ENCODE assay signal across 21 cellular contexts in genomic region chr15:44029003-44029402, GRCh38.
DNase-seq lines count a peak whose midpoint lies in the region; FAIRE-seq and TF ChIP-seq lines count a peak whose summit lies in the region.
"Had no signal": no experiment of that assay in that cellular context is flagged by ENCODE, and none has a peak within 500 bp of the region (broad histone marks: within the 10 kb centered on the region; RNA-seq: fewer than 3 reads in every experiment).

No MANE protein-coding gene starts in this region.

- H3K36me3 ChIP-seq in ACC112 (ENCODE audit: insufficient read depth, low read length) (no peaks in the 10 kb centered on the region), endothelial cell of umbilical vein (ENCODE audit: control insufficient read depth in 2 of 2, extremely low read depth in 1 of 2, insufficient read depth in 2 of 2, low read length in 2 of 2) (no peaks in the 10 kb centered on the region)
- H3K36me3 ChIP-seq: esophagus muscularis mucosa, gastroesophageal sphincter had no signal

- no peaks in the 10 kb centered on the region for H3K9me1 ChIP-seq in endothelial cell of umbilical vein (replicated peaks; ENCODE audit: control insufficient read depth, extremely low read depth, insufficient read depth, low read length)

- H3K4me2 ChIP-seq in endothelial cell of umbilical vein (ENCODE audit: insufficient read depth, low read length), result peak overlapping the region; percentile 26

- H3K27ac ChIP-seq in ACC112 (ENCODE audit: low read depth, low read length), result peak overlapping the region; percentile 50
- H3K27ac ChIP-seq in endothelial cell of umbilical vein (ENCODE audit: insufficient read depth, low read depth, low read length), result peak overlapping the region; percentile 59
- H3K27ac ChIP-seq: esophagus muscularis mucosa, gastroesophageal sphincter had no signal

- no peaks in the 10 kb centered on the region for H4K20me1 ChIP-seq in endothelial cell of umbilical vein (replicated peaks; ENCODE audit: control insufficient read depth, extremely low read depth, insufficient read depth, low read length)

- H2AFZ ChIP-seq in ACC112 (ENCODE audit: low read length, unreplicated experiment) (peak overlapping the region; percentile 10), endothelial cell of umbilical vein (ENCODE audit: low read depth, low read length) (no peak overlapping the region)

- FAIRE-seq in endothelial cell of umbilical vein (lab: Jason Lieb, UNC), result peak; percentile 64
- FAIRE-seq: H1, islet of Langerhans had no signal

- H3K4me3 ChIP-seq in ACC112 (ENCODE audit: low read depth, low read length) (no peak overlapping the region), endothelial cell of umbilical vein (replicated peaks in 1 of 3; ENCODE audit: insufficient read depth in 1 of 3, low read depth in 1 of 3, low read length in 3 of 3) (no peak overlapping the region)
- H3K4me3 ChIP-seq: esophagus muscularis mucosa, gastroesophageal sphincter, smooth muscle cell had no signal

- no peak for TF ChIP-seq POLR2A in endothelial cell of umbilical vein (IDR thresholded peaks at IDR 0.05; ENCODE audit: low read depth, low read length)

- H3K27me3 ChIP-seq in ACC112 (ENCODE audit: insufficient read depth, low read length) (no peaks in the 10 kb centered on the region), endothelial cell of umbilical vein (ENCODE audit: control insufficient read depth in 2 of 2, insufficient read depth in 2 of 2, low read length in 2 of 2) (no peaks in the 10 kb centered on the region)
- H3K27me3 ChIP-seq: esophagus muscularis mucosa had no signal

- dilution Hi-C loops in endothelial cell of umbilical vein (cut with MboI; ENCODE audit: extremely low pct_ligation_motif_present, low sequenced_read_pairs), result no loop called here

- no peaks in the 10 kb centered on the region for H3K9me3 ChIP-seq in endothelial cell of umbilical vein (replicated peaks; ENCODE audit: control insufficient read depth, insufficient read depth, low read length)
- H3K9me3 ChIP-seq: esophagus muscularis mucosa, gastroesophageal sphincter had no signal

- peak; percentile 5 for DNase-seq in COLO668 (lab: John Stamatoyannopoulos, UW; ENCODE audit: unreplicated experiment)
- DNase-seq in NCI-H345 treated with DMSO at 0.1 percent for 48 hours (lab: John Stamatoyannopoulos, UW; ENCODE audit: unreplicated experiment), result peak; percentile 4
- DNase-seq in endothelial cell of umbilical vein (ENCODE audit: low read depth, low spot score), result peak; percentile 73
- no peak for DNase-seq in MV-4-11 (lab: John Stamatoyannopoulos, UW)
- DNase-seq in 8988T, result no peak
- DNase-seq in NOMO-1 treated with DMSO at 0.1 percent for 48 hours (lab: John Stamatoyannopoulos, UW; ENCODE audit: unreplicated experiment), result no peak
- DNase-seq: activated B cell treated with CpG ODN at 0.5 μM for 24 hours; activated CD4-positive, alpha-beta T cell treated with anti-CD3 and anti-CD28 coated beads, Interleukin-2, amount 50 U/mL, for 48 hours; activated CD8-positive, alpha-beta memory T cell treated with anti-CD3 and anti-CD28 coated beads, Interleukin-2, amount 50 U/mL, for 48 hours; activated naive CD8-positive, alpha-beta T cell treated with anti-CD3 and anti-CD28 coated beads, Interleukin-2, amount 10 ng/mL, durations not matched to agents 7 days and 5 days; effector memory CD4-positive, alpha-beta T cell; NCI-H1436 treated with DMSO at 0.1 percent for 48 hours; stimulated activated CD4-positive, alpha-beta T cell treated with anti-CD3 and anti-CD28 coated beads, Interleukin-2, amount 100 ng/mL, for 48 hours; stimulated activated naive CD4-positive, alpha-beta T cell; T1000 had no signal

- CTCF ChIA-PET in endothelial cell of umbilical vein (lab: Charles Lee), result interaction anchor here (0.6 to 2.5 kb wide), 8 partner anchors 19 to 193 kb away, joined by 3 to 11 read pairs (median 4); no protein-coding TSS in a partner anchor

- peak overlapping the region; percentile 25 for H3K9ac ChIP-seq in endothelial cell of umbilical vein (replicated peaks; ENCODE audit: extremely low read depth, insufficient read depth, low read length)

- no peaks in the 10 kb centered on the region for H3K79me2 ChIP-seq in ACC112 (ENCODE audit: control insufficient read depth, insufficient read depth, low read length, unreplicated experiment)
- H3K79me2 ChIP-seq in endothelial cell of umbilical vein (ENCODE audit: control insufficient read depth, insufficient read depth, low read length), result peaks cover 4% of the 10 kb centered on the region

- POLR2A ChIA-PET in endothelial cell of umbilical vein (lab: Charles Lee), result interaction anchor here (0.7 kb wide), 1 partner anchor 19 kb away, joined by 3 read pairs; no protein-coding TSS in a partner anchor

- intact Hi-C loops in endothelial cell of umbilical vein (cut with micrococcal nuclease), result loop anchor here (2.0 kb wide), 1 partner anchor 38 kb away; no protein-coding TSS in a partner anchor

- peaks cover 42% of the 10 kb centered on the region for H3K4me1 ChIP-seq in ACC112 (ENCODE audit: control insufficient read depth, insufficient read depth, low read length, unreplicated experiment)
- H3K4me1 ChIP-seq in endothelial cell of umbilical vein (ENCODE audit: control insufficient read depth, extremely low read depth, insufficient read depth, low read length), result peaks cover 55% of the 10 kb centered on the region
- H3K4me1 ChIP-seq: esophagus muscularis mucosa, gastroesophageal sphincter had no signal

- TF ChIP-seq CTCF in endothelial cell of umbilical vein (IDR thresholded peaks at IDR 0.05; ENCODE audit: extremely low read depth in 1 of 2, insufficient read depth in 1 of 2, low read depth in 1 of 2, low read length in 2 of 2), result no peak

- no TSS peak for BruUV-seq in endothelial cell of umbilical vein (replicated peaks; lab: Mats Ljungman, UMichigan)

TF ChIP-seq in endothelial cell of umbilical vein, 7 proteins besides CTCF, POLR2A, EP300 and RAD21:
- TF ChIP-seq EZH2 (IDR thresholded peaks at IDR 0.05; ENCODE audit: borderline replicate concordance, low read depth, low read length, severe bottlenecking), result no peak
- TF ChIP-seq MYC (IDR thresholded peaks at IDR 0.05; ENCODE audit: low read depth, low read length), result no peak
- no peak for TF ChIP-seq JUN (IDR thresholded peaks at IDR 0.05; ENCODE audit: borderline replicate concordance, insufficient read depth, insufficient read length, low read depth)
- no peak for TF ChIP-seq POLR2AphosphoS5 (IDR thresholded peaks at IDR 0.05; ENCODE audit: insufficient read depth, low read depth, low read length)
- no peak for TF ChIP-seq GATA2 (IDR thresholded peaks at IDR 0.05; ENCODE audit: insufficient read depth, insufficient read length, low read depth, low read length)
- TF ChIP-seq FOS (IDR thresholded peaks at IDR 0.05; ENCODE audit: borderline replicate concordance, insufficient read depth, low read length), result no peak
- TF ChIP-seq MAX (IDR thresholded peaks at IDR 0.05; ENCODE audit: insufficient read depth, insufficient read length), result no peak

Comparison
In these comparisons a context has a peak if more than half of its experiments do, and no peak if none do; other contexts are left out.
1. DNase-seq: peak in COLO668 (single experiment), NCI-H345 treated with DMSO at 0.1 percent for 48 hours (single experiment) and endothelial cell of umbilical vein (single experiment); none in MV-4-11 (single experiment), 8988T (single experiment) and NOMO-1 treated with DMSO at 0.1 percent for 48 hours (single experiment).